In the genomic region with DNA sequence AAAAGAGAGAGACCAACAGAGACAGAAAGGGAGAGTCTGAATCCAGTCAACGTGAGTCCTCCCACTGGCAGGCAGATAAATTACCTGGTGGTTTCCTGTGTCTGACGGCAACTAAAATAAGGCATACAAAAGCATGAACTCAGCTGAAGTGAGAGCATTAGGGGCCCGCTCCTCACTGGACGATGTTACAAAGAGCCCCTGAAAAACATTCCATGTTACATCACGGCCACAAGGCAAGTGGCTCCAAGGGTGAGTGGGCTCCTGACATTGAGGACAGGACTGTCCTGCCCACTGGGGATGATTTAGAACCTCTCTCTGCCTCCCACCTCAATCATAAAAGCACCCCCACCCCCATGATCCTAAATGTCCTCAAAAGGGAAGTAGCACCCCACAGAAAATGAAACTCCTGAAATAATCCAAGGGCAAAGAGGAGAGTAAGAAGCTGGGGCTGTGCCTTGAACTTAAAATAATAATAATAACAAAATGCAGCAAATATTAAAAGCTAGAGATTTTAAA, we compare ENCODE assay signal across 19 cellular contexts.
DNase-seq lines count a peak whose midpoint lies in the region; ATAC-seq and TF ChIP-seq lines count a peak whose summit lies in the region.
"Had no signal": no experiment of that assay in that cellular context is flagged by ENCODE, and none has a peak within 500 bp of the region (broad histone marks: within the 10 kb centered on the region; RNA-seq: fewer than 3 reads in every experiment).

No MANE protein-coding gene starts in this region.

- H3K9ac ChIP-seq in mammary epithelial cell (ENCODE audit: insufficient read depth, low read length), result no peak overlapping the region

- H3K4me1 ChIP-seq in mammary epithelial cell (ENCODE audit: insufficient read depth, low read length), result no peaks in the 10 kb centered on the region
- H3K4me1 ChIP-seq: uterus had no signal

- H3K27ac ChIP-seq in mammary epithelial cell (ENCODE audit: insufficient read depth, low read depth, low read length), result no peak overlapping the region
- H3K27ac ChIP-seq: uterus had no signal

- ATAC-seq in activated CD8-positive, alpha-beta memory T cell treated with anti-CD3 and anti-CD28 coated beads, Interleukin-2, amount 10 ng/mL, durations not matched to agents 7 days and 5 days, result peak; percentile 27
- ATAC-seq in HG03432 (IDR thresholded peaks at IDR 0.05; ENCODE audit: unreplicated experiment), result peak; percentile 39
- peak; percentile 82 to 94 for ATAC-seq in naive thymus-derived CD8-positive, alpha-beta T cell
- ATAC-seq in HG03175 (IDR thresholded peaks at IDR 0.05; ENCODE audit: unreplicated experiment), result no peak

- POLR2A ChIA-PET in activated CD4-positive, alpha-beta memory T cell treated with anti-CD3 and anti-CD28 coated beads for 36 hours (lab: Charles Lee), result no interaction called here
- POLR2A ChIA-PET in naive thymus-derived CD8-positive, alpha-beta T cell (lab: Charles Lee), result no interaction called here

- CTCF ChIA-PET in activated CD8-positive, alpha-beta memory T cell treated with anti-CD3 and anti-CD28 coated beads, Interleukin-2, amount 10 ng/mL, durations not matched to agents 7 days and 5 days (lab: Charles Lee), result no interaction called here
- CTCF ChIA-PET in activated CD4-positive, alpha-beta memory T cell treated with anti-CD3 and anti-CD28 coated beads for 36 hours (lab: Charles Lee), result no interaction called here
- CTCF ChIA-PET in mammary epithelial cell (lab: Charles Lee; ENCODE audit: low non-redundant PET), result no interaction called here

- WGBS in mammary epithelial cell (ENCODE audit: low coverage, missing lambda C conversion rate), result 79% methylated on average over 5 of the region's 5 CpGs

- intact Hi-C loops in activated CD4-positive, alpha-beta memory T cell treated with anti-CD3 and anti-CD28 coated beads for 36 hours (cut with micrococcal nuclease), result no loop called here
- intact Hi-C loops in mammary epithelial cell (cut with micrococcal nuclease), result no loop called here

- H3K4me3 ChIP-seq in mammary epithelial cell (replicated peaks in 1 of 3; ENCODE audit: insufficient read depth in 1 of 3, low read depth in 2 of 3, low read length in 3 of 3), result no peak overlapping the region
- H3K4me3 ChIP-seq: lung, uterus had no signal

- H3K4me3 Mint-ChIP-seq in activated CD8-positive, alpha-beta memory T cell treated with anti-CD3 and anti-CD28 coated beads, Interleukin-2, amount 10 ng/mL, durations not matched to agents 7 days and 5 days, result no peak overlapping the region
- H3K4me3 Mint-ChIP-seq in activated CD4-positive, alpha-beta memory T cell treated with anti-CD3 and anti-CD28 coated beads for 36 hours, result no peak overlapping the region
- no peak overlapping the region for H3K4me3 Mint-ChIP-seq in naive thymus-derived CD8-positive, alpha-beta T cell
- H3K4me3 Mint-ChIP-seq: CD14-positive monocyte; naive B cell; stimulated activated naive CD8-positive, alpha-beta T cell treated with anti-CD3 and anti-CD28 coated beads, Interleukin-15, Interleukin-2, amounts not matched to agents 100 ng/mL and 50 ng/mL, for 24 hours had no signal

- no peaks in the 10 kb centered on the region for H3K9me3 ChIP-seq in mammary epithelial cell (replicated peaks; ENCODE audit: insufficient read depth, low read length)
- H3K9me3 ChIP-seq: uterus had no signal

- H3K36me3 Mint-ChIP-seq in activated CD8-positive, alpha-beta memory T cell treated with anti-CD3 and anti-CD28 coated beads, Interleukin-2, amount 10 ng/mL, durations not matched to agents 7 days and 5 days, result no peaks in the 10 kb centered on the region
- no peaks in the 10 kb centered on the region for H3K36me3 Mint-ChIP-seq in activated CD4-positive, alpha-beta memory T cell treated with anti-CD3 and anti-CD28 coated beads for 36 hours
- no peaks in the 10 kb centered on the region for H3K36me3 Mint-ChIP-seq in naive thymus-derived CD8-positive, alpha-beta T cell
- H3K36me3 Mint-ChIP-seq: CD14-positive monocyte, naive B cell had no signal

- in situ Hi-C loops in mammary epithelial cell (cut with MboI; ENCODE audit: low sequenced_read_pairs in 2 of 2), result loop anchor here in 1 of 2 donors (5.0 kb wide), 1 partner anchor 39 kb away; no protein-coding TSS in a partner anchor

- no peak overlapping the region for H3K4me2 ChIP-seq in mammary epithelial cell (ENCODE audit: insufficient read depth, low read depth, low read length)

- dilution Hi-C loops in mammary epithelial cell (cut with HindIII; ENCODE audit: low sequenced_read_pairs), result no loop called here

- no peaks in the 10 kb centered on the region for H3K4me1 Mint-ChIP-seq in activated CD8-positive, alpha-beta memory T cell treated with anti-CD3 and anti-CD28 coated beads, Interleukin-2, amount 10 ng/mL, durations not matched to agents 7 days and 5 days
- H3K4me1 Mint-ChIP-seq in activated CD4-positive, alpha-beta memory T cell treated with anti-CD3 and anti-CD28 coated beads for 36 hours (ENCODE audit: low read depth), result peaks cover 5% of the 10 kb centered on the region
- peaks cover 0 to 8% (median 5%) of the 10 kb centered on the region in 4 donors for H3K4me1 Mint-ChIP-seq in naive thymus-derived CD8-positive, alpha-beta T cell
- H3K4me1 Mint-ChIP-seq: naive B cell had no signal

- no peaks in the 10 kb centered on the region for H3K36me3 ChIP-seq in mammary epithelial cell (ENCODE audit: insufficient read depth, low read length)
- H3K36me3 ChIP-seq: uterus had no signal

- H3K9me3 Mint-ChIP-seq in activated CD8-positive, alpha-beta memory T cell treated with anti-CD3 and anti-CD28 coated beads, Interleukin-2, amount 10 ng/mL, durations not matched to agents 7 days and 5 days (ENCODE audit: low read depth), result no peaks in the 10 kb centered on the region
- no peaks in the 10 kb centered on the region for H3K9me3 Mint-ChIP-seq in activated CD4-positive, alpha-beta memory T cell treated with anti-CD3 and anti-CD28 coated beads for 36 hours
- no peaks in the 10 kb centered on the region for H3K9me3 Mint-ChIP-seq in naive thymus-derived CD8-positive, alpha-beta T cell
- H3K9me3 Mint-ChIP-seq: naive B cell; stimulated activated naive CD8-positive, alpha-beta T cell treated with anti-CD3 and anti-CD28 coated beads, Interleukin-15, Interleukin-2, amounts not matched to agents 100 ng/mL and 50 ng/mL, for 24 hours had no signal

- no peak for DNase-seq in activated CD8-positive, alpha-beta memory T cell treated with anti-CD3 and anti-CD28 coated beads, Interleukin-2, amount 10 ng/mL, durations not matched to agents 7 days and 5 days
- DNase-seq in activated CD8-positive, alpha-beta memory T cell treated with anti-CD3 and anti-CD28 coated beads, Interleukin-2, amount 50 U/mL, for 4 hours, result no peak
- peak; percentile 16 for DNase-seq in activated CD4-positive, alpha-beta memory T cell treated with anti-CD3 and anti-CD28 coated beads for 36 hours
- DNase-seq in naive thymus-derived CD8-positive, alpha-beta T cell, result peak in 6 of 10 donors; percentile 6 to 55 (median 33)
- DNase-seq in mammary epithelial cell (no peak), UCSD-AML1 (lab: John Stamatoyannopoulos, UW; ENCODE audit: unreplicated experiment) (no peak)
- DNase-seq: activated CD4-positive, CD25-positive, alpha-beta regulatory T cell; activated effector memory CD4-positive, alpha-beta T cell treated with anti-CD3 and anti-CD28 coated beads, Interleukin-2, amount 50 U/mL, for 16 hours; dermis blood vessel endothelial cell; erythroblast; naive B cell; NCI-H1048; uterus had no signal

- peaks cover 4% of the 10 kb centered on the region for H3K27me3 Mint-ChIP-seq in activated CD8-positive, alpha-beta memory T cell treated with anti-CD3 and anti-CD28 coated beads, Interleukin-2, amount 10 ng/mL, durations not matched to agents 7 days and 5 days
- no peaks in the 10 kb centered on the region for H3K27me3 Mint-ChIP-seq in activated CD4-positive, alpha-beta memory T cell treated with anti-CD3 and anti-CD28 coated beads for 36 hours
- no peaks in the 10 kb centered on the region for H3K27me3 Mint-ChIP-seq in naive thymus-derived CD8-positive, alpha-beta T cell
- H3K27me3 Mint-ChIP-seq: naive B cell; progenitor cell of endocrine pancreas; stimulated activated naive CD8-positive, alpha-beta T cell treated with anti-CD3 and anti-CD28 coated beads, Interleukin-15, Interleukin-2, amounts not matched to agents 100 ng/mL and 50 ng/mL, for 24 hours had no signal

- no peak for TF ChIP-seq CTCF in mammary epithelial cell (conservative IDR thresholded peaks at IDR 0.05 in 1 of 2, IDR thresholded peaks at IDR 0.05 in 1 of 2; ENCODE audit: extremely low read depth in 1 of 2, insufficient read depth in 1 of 2, low read depth in 1 of 2, low read length in 2 of 2)

- no peak overlapping the region for H3K27ac Mint-ChIP-seq in activated CD8-positive, alpha-beta memory T cell treated with anti-CD3 and anti-CD28 coated beads, Interleukin-2, amount 10 ng/mL, durations not matched to agents 7 days and 5 days
- no peak overlapping the region for H3K27ac Mint-ChIP-seq in activated CD4-positive, alpha-beta memory T cell treated with anti-CD3 and anti-CD28 coated beads for 36 hours
- no peak overlapping the region for H3K27ac Mint-ChIP-seq in naive thymus-derived CD8-positive, alpha-beta T cell
- H3K27ac Mint-ChIP-seq: CD14-positive monocyte; naive B cell; progenitor cell of endocrine pancreas; stimulated activated naive CD8-positive, alpha-beta T cell treated with anti-CD3 and anti-CD28 coated beads, Interleukin-15, Interleukin-2, amounts not matched to agents 100 ng/mL and 50 ng/mL, for 24 hours had no signal

- no TSS peak for BruUV-seq in mammary epithelial cell (replicated peaks; lab: Mats Ljungman, UMichigan)

- no peaks in the 10 kb centered on the region for H3K27me3 ChIP-seq in mammary epithelial cell (ENCODE audit: insufficient read depth, low read length)
- H3K27me3 ChIP-seq: uterus had no signal

- no peaks in the 10 kb centered on the region for H4K20me1 ChIP-seq in mammary epithelial cell (ENCODE audit: insufficient read depth, low read length)

- H2AFZ ChIP-seq in mammary epithelial cell (ENCODE audit: low read depth, low read length), result no peak overlapping the region

- no peaks in the 10 kb centered on the region for H3K79me2 ChIP-seq in mammary epithelial cell (ENCODE audit: insufficient read depth, low read length)

Comparison
In these comparisons a context has a peak if more than half of its experiments do, and no peak if none do; other contexts are left out.
1. DNase-seq: peak in activated CD4-positive, alpha-beta memory T cell treated with anti-CD3 and anti-CD28 coated beads for 36 hours (single experiment) and naive thymus-derived CD8-positive, alpha-beta T cell (6 of 10); none in activated CD8-positive, alpha-beta memory T cell treated with anti-CD3 and anti-CD28 coated beads, Interleukin-2, amount 10 ng/mL, durations not matched to agents 7 days and 5 days (single experiment), activated CD8-positive, alpha-beta memory T cell treated with anti-CD3 and anti-CD28 coated beads, Interleukin-2, amount 50 U/mL, for 4 hours (single experiment), mammary epithelial cell (single experiment) and UCSD-AML1 (single experiment).